15 cellular contexts compared by ENCODE assay signal in the genomic region with DNA sequence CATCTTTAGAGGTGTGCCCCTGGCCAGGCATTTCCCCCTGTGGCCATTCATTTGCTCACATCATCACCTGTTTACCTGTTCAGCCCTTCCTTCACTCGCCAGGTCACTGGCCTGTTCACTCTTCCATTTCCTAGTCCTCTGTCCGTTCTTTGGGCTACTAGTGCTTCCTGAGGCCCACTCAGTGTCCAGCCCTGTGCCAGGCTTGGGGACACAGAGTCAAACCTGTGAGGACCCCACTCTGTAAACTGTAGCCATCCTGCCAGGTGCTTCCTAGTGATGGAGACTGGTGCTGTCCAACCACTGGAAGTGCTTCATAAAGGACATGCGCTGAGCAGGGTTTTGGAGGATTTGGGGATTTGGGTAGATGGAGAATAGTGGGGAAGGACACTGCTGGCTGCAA.
"Had no signal": no experiment of that assay in that cellular context is flagged by ENCODE, and none has a peak within 500 bp of the region (broad histone marks: within the 10 kb centered on the region; RNA-seq: fewer than 3 reads in every experiment).

No MANE protein-coding gene starts in this region.

- ATAC-seq: effector memory CD8-positive, alpha-beta T cell; gastrocnemius medialis; heart right ventricle; left lobe of liver; natural killer cell; stimulated activated effector memory CD8-positive, alpha-beta T cell treated with anti-CD3 and anti-CD28 coated beads, Interleukin-12 subunit alpha, Interleukin-12 subunit beta, amount 100 ng/mL, for 72 hours; stimulated activated naive CD8-positive, alpha-beta T cell treated with anti-CD3 and anti-CD28 coated beads, Interleukin-15, Interleukin-2, amounts not matched to agents 100 U/mL and 50 U/mL, for 24 hours had no signal

- H3K4me3 Mint-ChIP-seq: dendritic cell treated with granulocyte-macrophage colony-stimulating factor and Interleukin-4, amounts not matched to agents 40 ng/mL and 50 ng/mL, for 4 days; effector memory CD8-positive, alpha-beta T cell; mesothelial cell of epicardium; natural killer cell; stimulated activated effector memory CD8-positive, alpha-beta T cell treated with anti-CD3 and anti-CD28 coated beads, Interleukin-12 subunit alpha, Interleukin-12 subunit beta, amount 100 ng/mL, for 72 hours had no signal

- H3K36me3 Mint-ChIP-seq: mesothelial cell of epicardium; natural killer cell; stimulated activated effector memory CD8-positive, alpha-beta T cell treated with anti-CD3 and anti-CD28 coated beads, Interleukin-12 subunit alpha, Interleukin-12 subunit beta, amount 100 ng/mL, for 72 hours; type B pancreatic cell had no signal

- H3K9me3 Mint-ChIP-seq: dendritic cell treated with granulocyte-macrophage colony-stimulating factor and Interleukin-4, amounts not matched to agents 40 ng/mL and 50 ng/mL, for 4 days; effector memory CD8-positive, alpha-beta T cell; mesothelial cell of epicardium; neural crest cell; stimulated activated effector memory CD8-positive, alpha-beta T cell treated with anti-CD3 and anti-CD28 coated beads, Interleukin-12 subunit alpha, Interleukin-12 subunit beta, amount 100 ng/mL, for 72 hours; type B pancreatic cell had no signal

- H3K27ac Mint-ChIP-seq: dendritic cell treated with granulocyte-macrophage colony-stimulating factor and Interleukin-4, amounts not matched to agents 40 ng/mL and 50 ng/mL, for 4 days; effector memory CD8-positive, alpha-beta T cell; mesothelial cell of epicardium; natural killer cell; stimulated activated effector memory CD8-positive, alpha-beta T cell treated with anti-CD3 and anti-CD28 coated beads, Interleukin-12 subunit alpha, Interleukin-12 subunit beta, amount 100 ng/mL, for 72 hours; type B pancreatic cell had no signal

- DNase-seq: effector memory CD8-positive, alpha-beta T cell; gastrocnemius medialis; heart right ventricle; hypothalamus; natural killer cell; stimulated activated CD4-positive, alpha-beta T cell treated with anti-CD3 and anti-CD28 coated beads, Interleukin-2, amount 100 ng/mL, for 48 hours; stimulated activated naive CD8-positive, alpha-beta T cell treated with anti-CD3 and anti-CD28 coated beads, Interleukin-15, Interleukin-2, amounts not matched to agents 100 U/mL and 50 U/mL, for 24 hours; thyroid gland; uterus had no signal
